In the genomic region with DNA sequence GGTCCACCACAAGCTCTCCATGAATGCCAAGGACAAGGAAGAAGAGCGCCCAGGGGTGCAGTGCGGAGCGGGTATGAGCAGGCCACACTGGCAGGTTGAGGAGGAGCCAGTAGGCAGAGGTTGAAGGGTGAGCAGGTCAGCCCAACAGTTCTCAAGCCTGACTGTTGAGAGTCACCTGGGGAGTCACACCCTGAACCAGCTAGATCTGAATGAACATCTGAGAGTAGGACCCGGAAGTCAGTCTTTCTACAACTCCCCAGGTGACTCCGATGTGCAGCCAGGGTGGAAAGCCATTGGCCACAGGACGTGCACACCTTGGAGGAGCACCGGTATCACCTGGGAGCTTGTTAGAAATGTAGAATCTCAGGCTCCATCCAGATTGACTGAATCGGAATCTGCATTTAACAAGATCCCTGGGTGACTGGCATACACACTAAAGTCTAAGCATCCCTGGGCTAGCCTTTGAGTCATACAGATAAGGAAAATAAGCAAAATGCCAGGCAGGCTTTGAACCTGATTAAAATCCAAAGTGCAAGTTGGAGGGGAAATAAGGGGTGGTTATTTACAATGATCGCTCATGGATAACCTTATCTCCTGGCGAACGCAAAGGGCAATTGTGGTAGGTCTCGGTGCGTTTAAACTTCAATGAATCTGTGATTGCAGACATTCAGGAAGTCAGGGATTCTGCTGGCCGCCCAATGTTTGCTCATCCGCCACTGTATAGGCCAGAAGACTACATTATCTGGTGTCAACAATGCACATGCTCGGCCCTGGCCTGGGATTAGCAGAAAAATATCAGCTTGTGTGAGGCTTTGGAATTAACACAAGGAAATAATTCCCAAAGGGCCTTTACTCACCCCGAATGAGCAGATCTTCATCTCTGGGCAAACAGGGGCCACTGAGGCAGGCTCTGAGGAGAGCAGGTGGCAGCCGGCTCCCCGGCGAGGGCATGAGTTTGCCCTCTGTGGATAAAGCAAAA, we compare ENCODE assay signal across 29 cellular contexts. TPM values are rescaled to one million over a fixed set of nuclear protein-coding genes. Genes with fewer than 3 reads are reported as not detected.
DNase-seq lines count a peak whose midpoint lies in the region; ATAC-seq and TF ChIP-seq lines count a peak whose summit lies in the region.
"Had no signal": no experiment of that assay in that cellular context is flagged by ENCODE, and none has a peak within 500 bp of the region (broad histone marks: within the 10 kb centered on the region; RNA-seq: fewer than 3 reads in every experiment).

No MANE protein-coding gene starts in this region.

- no peak overlapping the region for H4K91ac ChIP-seq in neuronal stem cell (ENCODE audit: low read depth, low read length, poor library complexity)

- H2AFZ ChIP-seq in neuronal stem cell (ENCODE audit: low read length), result no peak overlapping the region
- H2AFZ ChIP-seq: GM23248 had no signal

- no peak overlapping the region for H3K23ac ChIP-seq in neuronal stem cell (ENCODE audit: low read depth, low read length, poor library complexity)

- H3K27ac ChIP-seq in VCaP (peak overlapping the region; percentile 85), neuronal stem cell (replicated peaks; ENCODE audit: low read length) (no peak overlapping the region)
- H3K27ac ChIP-seq: A549; BLaER1 treated with 17β-estradiol and CSF1 and Interleukin-3, amounts not matched to agents 10 nM and 100 nM; GM23248; SJSA1 had no signal

- no peaks in the 10 kb centered on the region for H3K36me3 ChIP-seq in neuronal stem cell (replicated peaks in 1 of 2; ENCODE audit: control insufficient read depth in 2 of 2, insufficient read depth in 2 of 2, low read length in 2 of 2)
- H3K36me3 ChIP-seq: BLaER1 treated with 17β-estradiol and CSF1 and Interleukin-3, amounts not matched to agents 10 nM and 100 nM; SJSA1 had no signal

- no CpG with 5 or more reads among the region's 20 CpGs for WGBS in neuronal stem cell (ENCODE audit: extremely low coverage in 2 of 2, insufficient read length in 2 of 2, insufficient replicate concordance in 1 of 2), 2 donors

- no peak overlapping the region for H3K4me3 ChIP-seq in neuronal stem cell (ENCODE audit: low read length in 2 of 2)
- H3K4me3 ChIP-seq: A549; BLaER1 treated with 17β-estradiol and CSF1 and Interleukin-3, amounts not matched to agents 10 nM and 100 nM; GM23248; SJSA1 had no signal

- no peak overlapping the region for H3K9ac ChIP-seq in neuronal stem cell (ENCODE audit: low read depth, low read length, poor library complexity)
- H3K9ac ChIP-seq: BLaER1 treated with 17β-estradiol and CSF1 and Interleukin-3, amounts not matched to agents 10 nM and 100 nM; GM23248 had no signal

- H3K14ac ChIP-seq in neuronal stem cell (ENCODE audit: low read length), result peak overlapping the region; percentile 15

- no peak overlapping the region for H3K4ac ChIP-seq in neuronal stem cell (ENCODE audit: low read length)

- H4K8ac ChIP-seq in neuronal stem cell (ENCODE audit: low read depth, low read length), result no peak overlapping the region

- in situ Hi-C loops in Caki2 (cut with HindIII; ENCODE audit: low pct_unique_long_range_greater_than_20kb, low sequenced_read_pairs), result no loop called here

- no peak overlapping the region for H2BK5ac ChIP-seq in neuronal stem cell (ENCODE audit: low read length)

- H3K9me3 ChIP-seq in neuronal stem cell (replicated peaks in 1 of 2; ENCODE audit: control insufficient read depth in 2 of 2, insufficient read depth in 1 of 2, low read depth in 1 of 2, low read length in 2 of 2), result no peaks in the 10 kb centered on the region
- H3K9me3 ChIP-seq: A549; BLaER1 treated with 17β-estradiol and CSF1 and Interleukin-3, amounts not matched to agents 10 nM and 100 nM; SJSA1 had no signal

- H2BK15ac ChIP-seq in neuronal stem cell (ENCODE audit: low read length), result no peak overlapping the region

- no peak overlapping the region for H3K4me2 ChIP-seq in neuronal stem cell (ENCODE audit: insufficient read depth, low read length, poor library complexity, severe bottlenecking)
- H3K4me2 ChIP-seq: A549; BLaER1 treated with 17β-estradiol and CSF1 and Interleukin-3, amounts not matched to agents 10 nM and 100 nM had no signal

- ATAC-seq in left colon (peak; percentile 50), HG03354 (IDR thresholded peaks at IDR 0.05; ENCODE audit: poor library complexity, severe bottlenecking, unreplicated experiment) (no peak), HG02642 (IDR thresholded peaks at IDR 0.05; ENCODE audit: poor library complexity, unreplicated experiment) (no peak)
- ATAC-seq: A549, PC-3, Right ventricle myocardium inferior had no signal

- DNase-seq in Caki2 (ENCODE audit: low read depth), result peak; percentile 21
- no peak for DNase-seq in left colon
- DNase-seq in neuronal stem cell (ENCODE audit: low spot score), result no peak
- no peak for DNase-seq in SIG-M5 (lab: John Stamatoyannopoulos, UW)
- DNase-seq: AML-193; CD4-positive, alpha-beta memory T cell; COR-L47; DMS 273 treated with DMSO at 0.1 percent for 48 hours; DND-41; GM23248; H7; IMR-90; KG1; MM.1S; NCI-H1436; NCI-H187; NCI-H2081 treated with DMSO at 0.1 percent for 48 hours; NCI-H2171; NCI-H446; NCI-H524 treated with DMSO at 0.1 percent for 48 hours; NCI-H774; PC-3 had no signal

- TF ChIP-seq CTCF in VCaP (conservative IDR thresholded peaks at IDR 0.05), result no peak

- no peak overlapping the region for H2BK12ac ChIP-seq in neuronal stem cell (ENCODE audit: low read length)

- no peak overlapping the region for H2BK120ac ChIP-seq in neuronal stem cell (ENCODE audit: low read depth, low read length)

- no peak overlapping the region for H3K18ac ChIP-seq in neuronal stem cell (ENCODE audit: low read length)

- no peaks in the 10 kb centered on the region for H3K27me3 ChIP-seq in neuronal stem cell (ENCODE audit: control insufficient read depth in 3 of 3, insufficient read depth in 3 of 3, low read depth in 1 of 3, low read length in 3 of 3)
- H3K27me3 ChIP-seq: BLaER1 treated with 17β-estradiol and CSF1 and Interleukin-3, amounts not matched to agents 10 nM and 100 nM; SJSA1 had no signal

- H3K79me1 ChIP-seq in neuronal stem cell (ENCODE audit: low read depth, low read length), result no peaks in the 10 kb centered on the region

- peaks cover 0 to 1% of the 10 kb centered on the region in 2 donors for H3K4me1 ChIP-seq in neuronal stem cell (ENCODE audit: control insufficient read depth in 2 of 2, insufficient read depth in 1 of 2, low read depth in 1 of 2, low read length in 2 of 2)
- H3K4me1 ChIP-seq: A549; BLaER1 treated with 17β-estradiol and CSF1 and Interleukin-3, amounts not matched to agents 10 nM and 100 nM; SJSA1 had no signal

- intact Hi-C loops in left colon (cut with DNase I, micrococcal nuclease), result no loop called here

- H2AK5ac ChIP-seq in neuronal stem cell (ENCODE audit: low read depth, low read length), result no peak overlapping the region

RNA-seq across cellular contexts. Expression of gene LYZL4, which starts 11.7 kb away (rescaled TPM):
- total RNA-seq in Caki2 (2014; rRNA removed; shearing (Covaris generic); ENCODE audit: low replicate concordance), result not detected in 2 replicates
- total RNA-seq in left colon, result not detected
- polyA plus RNA-seq in neuronal stem cell (2013, experiment 1 of 2), result not detected
- polyA plus RNA-seq in neuronal stem cell (2013, experiment 2 of 2), result not detected
- total RNA-seq: CD4-positive, alpha-beta memory T cell; GM23248; H7; IMR-90; PC-3; Right ventricle myocardium inferior; SJSA1 had no signal
- polyA plus RNA-seq: A549; CD4-positive, alpha-beta memory T cell; GM23248; IMR-90 had no signal
